In the genomic region with DNA sequence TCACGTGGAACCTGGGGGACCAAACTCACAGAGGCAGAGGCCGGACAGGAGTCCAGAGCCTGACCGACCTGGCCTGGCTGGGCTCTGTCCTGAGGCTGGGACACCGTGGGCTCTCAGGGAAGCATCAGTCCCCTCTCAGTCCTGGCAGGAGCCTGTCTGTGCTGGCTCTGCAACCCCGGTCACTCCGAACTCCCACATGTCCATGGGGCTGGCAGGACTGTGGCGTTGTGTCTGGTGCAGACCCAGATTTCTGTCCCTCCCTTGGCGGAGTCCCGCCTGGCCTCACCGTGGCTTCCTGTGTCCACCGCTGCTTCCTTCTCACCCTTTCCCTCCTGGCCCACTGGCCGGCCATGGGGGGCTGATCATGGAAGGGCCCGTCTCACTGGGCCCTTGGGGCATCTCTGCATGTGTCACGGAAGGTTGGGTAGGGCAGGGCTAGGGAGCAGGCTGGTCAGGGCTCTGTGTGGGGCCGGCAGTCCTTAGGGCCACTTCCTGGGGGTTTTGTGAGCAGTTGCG, we compare ENCODE assay signal across 15 cellular contexts.
DNase-seq lines count a peak whose midpoint lies in the region; ATAC-seq and TF ChIP-seq lines count a peak whose summit lies in the region.
"Had no signal": no experiment of that assay in that cellular context is flagged by ENCODE, and none has a peak within 500 bp of the region (broad histone marks: within the 10 kb centered on the region; RNA-seq: fewer than 3 reads in every experiment).

No MANE protein-coding gene starts in this region.

- no peak for TF ChIP-seq CTCF in heart left ventricle (IDR thresholded peaks at IDR 0.05)
- no peak for TF ChIP-seq CTCF in RWPE1 (conservative IDR thresholded peaks at IDR 0.05; ENCODE audit: low read depth)
- no peak for TF ChIP-seq CTCF in lower lobe of right lung (IDR thresholded peaks at IDR 0.05)
- TF ChIP-seq CTCF in vagina (IDR thresholded peaks at IDR 0.05): no peak
- no peak for TF ChIP-seq CTCF in coronary artery (IDR thresholded peaks at IDR 0.05)

- TF ChIP-seq POLR2A in heart left ventricle (IDR thresholded peaks at IDR 0.05) (no peak), vagina (IDR thresholded peaks at IDR 0.05) (no peak)

- peaks cover 9% of the 10 kb centered on the region for H3K9me3 Mint-ChIP-seq in activated T-cell treated with anti-CD3 and anti-CD28 coated beads, Interleukin-2, amount 50 U/mL, for 24 hours
- H3K9me3 Mint-ChIP-seq: nephron had no signal

- no peak overlapping the region for H3K27ac Mint-ChIP-seq in activated T-cell treated with anti-CD3 and anti-CD28 coated beads, Interleukin-2, amount 50 U/mL, for 24 hours
- H3K27ac Mint-ChIP-seq: nephron, WTC11 had no signal

- H3K27ac ChIP-seq in heart left ventricle: peak overlapping the region in 8 of 12 donors; percentile 3 to 85 (median 38)
- H3K27ac ChIP-seq in RWPE1: peak overlapping the region; percentile 97
- peak overlapping the region; percentile 70 for H3K27ac ChIP-seq in lower lobe of right lung
- peak overlapping the region; percentile 13 for H3K27ac ChIP-seq in vagina
- no peak overlapping the region for H3K27ac ChIP-seq in coronary artery

- H3K4me1 ChIP-seq in heart left ventricle (peaks cover 14 to 93% (median 70%) of the 10 kb centered on the region in 12 donors), lower lobe of right lung (peaks cover 85% of the 10 kb centered on the region), vagina (peaks cover 77% of the 10 kb centered on the region)

- CTCF ChIA-PET in RWPE1 (lab: Yijun Ruan, JAX): interaction anchor here (0.7 to 1.0 kb wide), 2 partner anchors 34 to 40 kb away, joined by 3 to 6 read pairs; no protein-coding TSS in a partner anchor

- no peak for ATAC-seq in heart left ventricle
- ATAC-seq in lower lobe of right lung: no peak
- ATAC-seq: WTC11 had no signal

- peaks cover 62% of the 10 kb centered on the region for H3K4me1 Mint-ChIP-seq in activated T-cell treated with anti-CD3 and anti-CD28 coated beads, Interleukin-2, amount 50 U/mL, for 24 hours (ENCODE audit: low read depth)

- DNase-seq in heart left ventricle (no peak), cardiac septum (ENCODE audit: low spot score) (no peak), RWPE1 (ENCODE audit: low spot score) (no peak), lower lobe of right lung (no peak), vagina (ENCODE audit: extremely low spot score in 2 of 2) (no peak), NCI-H2196 treated with DMSO at 0.1 percent for 48 hours (lab: John Stamatoyannopoulos, UW; ENCODE audit: unreplicated experiment) (no peak), coronary artery (ENCODE audit: low spot score) (no peak)
- no peak for DNase-seq in activated T-cell treated with anti-CD3 and anti-CD28 coated beads, Interleukin-2, amount 50 U/mL, for 24 hours
- DNase-seq: ACHN, MV-4-11, NCI-H187, SIG-M5, thyroid gland had no signal

- H3K27me3 ChIP-seq in heart left ventricle (no peaks in the 10 kb centered on the region), lower lobe of right lung (ENCODE audit: low read depth) (no peaks in the 10 kb centered on the region), vagina (no peaks in the 10 kb centered on the region)
- H3K27me3 ChIP-seq: thyroid gland had no signal

- no peak overlapping the region for H3K4me3 Mint-ChIP-seq in activated T-cell treated with anti-CD3 and anti-CD28 coated beads, Interleukin-2, amount 50 U/mL, for 24 hours
- H3K4me3 Mint-ChIP-seq: nephron, WTC11 had no signal

- POLR2A ChIA-PET in RWPE1 (lab: Yijun Ruan, JAX; ENCODE audit: low non-redundant PET): no interaction called here

- H3K4me3 ChIP-seq in heart left ventricle: no peak overlapping the region
- H3K4me3 ChIP-seq in lower lobe of right lung: no peak overlapping the region
- H3K4me3 ChIP-seq in vagina: no peak overlapping the region
- no peak overlapping the region for H3K4me3 ChIP-seq in coronary artery
- H3K4me3 ChIP-seq: thyroid gland had no signal

- H3K9me3 ChIP-seq in heart left ventricle (peaks cover 0 to 9% (median 0%) of the 10 kb centered on the region in 12 donors), lower lobe of right lung (peaks cover 7% of the 10 kb centered on the region), vagina (no peaks in the 10 kb centered on the region)
- H3K9me3 ChIP-seq: thyroid gland had no signal

- H3K27me3 Mint-ChIP-seq in activated T-cell treated with anti-CD3 and anti-CD28 coated beads, Interleukin-2, amount 50 U/mL, for 24 hours: peaks cover 9% of the 10 kb centered on the region

- peaks cover 3% of the 10 kb centered on the region for H3K36me3 Mint-ChIP-seq in activated T-cell treated with anti-CD3 and anti-CD28 coated beads, Interleukin-2, amount 50 U/mL, for 24 hours (ENCODE audit: low read depth)

- intact Hi-C loops in heart left ventricle (cut with DNase I): no loop called here
- intact Hi-C loops in cardiac septum (cut with DNase I): no loop called here
- intact Hi-C loops in lower lobe of right lung (cut with DNase I): no loop called here
- intact Hi-C loops in vagina (cut with DNase I): no loop called here

- 43 to 67% (median 49%) methylated on average over 11 to 16 of the region's 16 CpGs for WGBS in heart left ventricle, 4 donors

- H3K36me3 ChIP-seq in heart left ventricle (no peaks in the 10 kb centered on the region), lower lobe of right lung (peaks cover 8% of the 10 kb centered on the region), vagina (no peaks in the 10 kb centered on the region)
- H3K36me3 ChIP-seq: thyroid gland had no signal

Comparison
In these comparisons a context has a peak if more than half of its experiments do, and no peak if none do; other contexts are left out.
1. H3K27ac ChIP-seq: peak in heart left ventricle (8 of 12), RWPE1 (single experiment), lower lobe of right lung (single experiment) and vagina (single experiment); none in coronary artery (0 of 2).